In genomic region chr3:18444597-18445420, GRCh38 we compare ENCODE assay signal across 8 cellular contexts. TPM values are rescaled to one million over a fixed set of nuclear protein-coding genes. Genes with fewer than 3 reads are reported as not detected.
DNase-seq lines count a peak whose midpoint lies in the region; ATAC-seq and TF ChIP-seq lines count a peak whose summit lies in the region.

No MANE protein-coding gene starts in this region.

- peaks cover 0 to 9% of the 10 kb centered on the region in 2 donors for H3K27me3 ChIP-seq in right lobe of liver

- WGBS in right lobe of liver (ENCODE audit: insufficient coverage, low coverage, low lambda C conversion rate, missing lambda C conversion rate), result under 1% methylated on average over 24 of the region's 116 CpGs

- TF ChIP-seq POLR2A in right lobe of liver (IDR thresholded peaks at IDR 0.05), result peak; percentile 17

- no peaks in the 10 kb centered on the region for H3K9me3 ChIP-seq in right lobe of liver

- peak; percentile 34 for TF ChIP-seq CTCF in GM12865 (IDR thresholded peaks at IDR 0.05; ENCODE audit: insufficient read depth, low read depth, low read length, missing control alignments)
- TF ChIP-seq CTCF in right lobe of liver (IDR thresholded peaks at IDR 0.05), result peak; percentile 16 to 67 (median 41)

- H3K36me3 ChIP-seq in right lobe of liver, result no peaks in the 10 kb centered on the region

- H3K4me1 ChIP-seq in right lobe of liver, result peaks cover 0 to 15% (median 3%) of the 10 kb centered on the region in 4 donors

- peak overlapping the region; percentile 39 for H3K27ac ChIP-seq in cingulate gyrus (ENCODE audit: low read depth, low read length)
- no peak overlapping the region for H3K27ac ChIP-seq in right lobe of liver

- CTCF ChIA-PET in HEK293T (lab: Yijun Ruan, JAX), result no interaction called here

- POLR2A ChIA-PET in HEK293T (lab: Yijun Ruan, JAX), result no interaction called here

- DNase-seq in GM12865 (ENCODE audit: low read depth) (peak; percentile 40), HEK293T (ENCODE audit: extremely low spot score) (peak; percentile 79), NCI-H1092 (lab: John Stamatoyannopoulos, UW) (peak; percentile 22), right lobe of liver (peak; percentile 78 to 81 (median 80)), NCI-H446 treated with DMSO at 0.1 percent for 48 hours (lab: John Stamatoyannopoulos, UW) (no peak)
- DNase-seq in stimulated activated CD4-positive, alpha-beta T cell treated with anti-CD3 and anti-CD28 coated beads, Interleukin-4, amount 100 ng/mL, for 48 hours (ENCODE audit: low read depth in 2 of 2), result peak; percentile 67 to 70

- intact Hi-C loops in right lobe of liver (cut with DNase I), result no loop called here

- H3K4me3 ChIP-seq in GM12865 (ENCODE audit: low read depth, low read length) (no peak overlapping the region), right lobe of liver (peak overlapping the region; percentile 51 to 54 (median 51))

- ATAC-seq in activated CD4-positive, CD25-positive, alpha-beta regulatory T cell treated with anti-CD3 and anti-CD28 coated beads, Interleukin-2, amount 50 U/mL, for 24 hours, result peak; percentile 77 to 79
- ATAC-seq in right lobe of liver, result peak; percentile 96 to 98 (median 96)

TF ChIP-seq in HEK293T, 16 proteins besides CTCF, POLR2A, EP300 and RAD21:
- TF ChIP-seq CTBP1 (IDR thresholded peaks at IDR 0.05; ENCODE audit: borderline replicate concordance), result no peak
- TF ChIP-seq FOXA1 (IDR thresholded peaks at IDR 0.05), result no peak
- no peak for TF ChIP-seq SP1 (IDR thresholded peaks at IDR 0.05)
- TF ChIP-seq FOXK2 (IDR thresholded peaks at IDR 0.05), result no peak
- TF ChIP-seq ARNT (IDR thresholded peaks at IDR 0.05), result 0 out of 2 replicates have a peak, but pooled peaks have one; percentile 18
- TF ChIP-seq TARDBP (IDR thresholded peaks at IDR 0.05), result no peak
- no peak for TF ChIP-seq HDGF (IDR thresholded peaks at IDR 0.05; ENCODE audit: borderline replicate concordance)
- TF ChIP-seq ZNF384 (IDR thresholded peaks at IDR 0.05), result no peak
- 0 out of 2 replicates have a peak, but pooled peaks have one; percentile 21 for TF ChIP-seq L3MBTL2 (conservative IDR thresholded peaks at IDR 0.05)
- no peak for TF ChIP-seq PKNOX1 (IDR thresholded peaks at IDR 0.05)
- 0 out of 2 replicates have a peak, but pooled peaks have one; percentile 9 for TF ChIP-seq FOXM1 (IDR thresholded peaks at IDR 0.05; ENCODE audit: borderline replicate concordance)
- no peak for TF ChIP-seq NFRKB (IDR thresholded peaks at IDR 0.05)
- no peak for TF ChIP-seq BHLHE40 (IDR thresholded peaks at IDR 0.05; ENCODE audit: borderline replicate concordance)
- TF ChIP-seq LEF1 (IDR thresholded peaks at IDR 0.05; ENCODE audit: borderline replicate concordance), result no peak
- no peak for TF ChIP-seq ELF4 (IDR thresholded peaks at IDR 0.05)
- TF ChIP-seq SUZ12 (IDR thresholded peaks at IDR 0.05), result no peak

RNA-seq across cellular contexts. Expression of gene SATB1, which starts 19.7 kb away (rescaled TPM):
- 10 to 100 TPM in 4 of 6 experiments, 1 to 10 TPM in 2; 9.3 to 14.9 (median 12.0) TPM for total RNA-seq in right lobe of liver
